ENCODE assay signal across 10 cellular contexts in genomic region chr4:105215609-105216313, GRCh38.
DNase-seq lines count a peak whose midpoint lies in the region; ATAC-seq, FAIRE-seq and TF ChIP-seq lines count a peak whose summit lies in the region.
"Had no signal": no experiment of that assay in that cellular context is flagged by ENCODE, and none has a peak within 500 bp of the region (broad histone marks: within the 10 kb centered on the region; RNA-seq: fewer than 3 reads in every experiment).

No MANE protein-coding gene starts in this region.

- peak; percentile 68 for FAIRE-seq in RCC 7860 (lab: Jason Lieb, UNC)

- H3K36me3 Mint-ChIP-seq in mesothelial cell of epicardium = peaks cover 5% of the 10 kb centered on the region

- TF ChIP-seq CTCF in mesothelial cell of epicardium (IDR thresholded peaks at IDR 0.05; ENCODE audit: unreplicated experiment) (no peak), coronary artery (IDR thresholded peaks at IDR 0.05) (no peak)

- ATAC-seq in GM18508 (IDR thresholded peaks at IDR 0.05; ENCODE audit: insufficient read depth, unreplicated experiment) (peak; percentile 41), GM21723 (IDR thresholded peaks at IDR 0.05; ENCODE audit: unreplicated experiment) (peak; percentile 68), GM19328 (IDR thresholded peaks at IDR 0.05; ENCODE audit: unreplicated experiment) (no peak)

- H3K4me3 Mint-ChIP-seq in mesothelial cell of epicardium = no peak overlapping the region

- no peak overlapping the region for H3K27ac ChIP-seq in coronary artery

- DNase-seq in RCC 7860 (ENCODE audit: low spot score) = peak; percentile 41
- DNase-seq in mesothelial cell of epicardium (ENCODE audit: low spot score in 2 of 2, unreplicated experiment in 2 of 2) = no peak
- DNase-seq in GM03348 (ENCODE audit: low spot score) = no peak
- no peak for DNase-seq in coronary artery (ENCODE audit: low spot score)
- no peak for DNase-seq in activated CD4-positive, alpha-beta T cell treated with anti-CD3 and anti-CD28 coated beads for 4 hours
- DNase-seq: activated CD4-positive, alpha-beta T cell treated with anti-CD3 and anti-CD28 coated beads, Interleukin-2, amount 50 U/mL, for 1 hour; NCI-H1694 had no signal

- peak overlapping the region; percentile 51 for H3K27ac Mint-ChIP-seq in mesothelial cell of epicardium

- peaks cover 13% of the 10 kb centered on the region for H3K4me1 Mint-ChIP-seq in mesothelial cell of epicardium

- H3K27me3 Mint-ChIP-seq in mesothelial cell of epicardium (ENCODE audit: low read depth) = no peaks in the 10 kb centered on the region

- H3K9me3 Mint-ChIP-seq in mesothelial cell of epicardium = no peaks in the 10 kb centered on the region

- no peak overlapping the region for H3K4me3 ChIP-seq in coronary artery
